In genomic region chr6:44456070-44456965, GRCh38 we compare ENCODE assay signal across 8 cellular contexts.
DNase-seq lines count a peak whose midpoint lies in the region; ATAC-seq, FAIRE-seq and TF ChIP-seq lines count a peak whose summit lies in the region.

No MANE protein-coding gene starts in this region.

- WGBS in body of pancreas, 2 donors, result 25 to 33% methylated on average over 16 of the region's 16 CpGs

- H3K36me3 ChIP-seq in SJSA1 (peaks cover 8% of the 10 kb centered on the region; the same call in 1 of the 2 replicates), body of pancreas (replicated peaks in 1 of 2; ENCODE audit: insufficient read depth in 1 of 2, low read depth in 2 of 2) (no peaks in the 10 kb centered on the region), kidney (ENCODE audit: control insufficient read depth in 1 of 2, insufficient read depth in 2 of 2, low read length in 2 of 2) (no peaks in the 10 kb centered on the region)

- TF ChIP-seq POLR2A in body of pancreas (IDR thresholded peaks at IDR 0.05), result no peak

- peak; percentile 74 for DNase-seq in AG08396 (ENCODE audit: low spot score)
- peak; percentile 45 for DNase-seq in HuH-7 (ENCODE audit: low spot score)
- peak; percentile 53 to 64 for DNase-seq in SJSA1 (ENCODE audit: low read depth in 1 of 2, low spot score in 2 of 2)
- DNase-seq in body of pancreas, result peak; percentile 38 to 48 (median 40)
- DNase-seq in kidney, result no peak
- DNase-seq in stimulated activated CD4-positive, alpha-beta T cell treated with anti-CD3 and anti-CD28 coated beads, TNF-alpha, amount 100 ng/mL, for 48 hours (ENCODE audit: low read depth in 3 of 3), result peak in 2 of 3 donors; percentile 17 to 22

- FAIRE-seq in kidney (lab: Jason Lieb, UNC), result peak; percentile 59

- H3K9me3 ChIP-seq in SJSA1 (replicated peaks) (no peaks in the 10 kb centered on the region), body of pancreas (no peaks in the 10 kb centered on the region), kidney (ENCODE audit: control insufficient read depth in 1 of 2, low read length in 2 of 2) (no peaks in the 10 kb centered on the region)

- H3K4me3 ChIP-seq in SJSA1, result peak overlapping the region; percentile 10
- no peak overlapping the region for H3K4me3 ChIP-seq in body of pancreas
- no peak overlapping the region for H3K4me3 ChIP-seq in kidney (ENCODE audit: low read length in 2 of 2)

- H3K27me3 ChIP-seq in SJSA1 (replicated peaks), result no peaks in the 10 kb centered on the region
- no peaks in the 10 kb centered on the region for H3K27me3 ChIP-seq in body of pancreas

- no peak overlapping the region for H3K9ac ChIP-seq in kidney (ENCODE audit: low read length in 2 of 2)

- ATAC-seq in body of pancreas (peak; percentile 79), GM18868 (IDR thresholded peaks at IDR 0.05; ENCODE audit: unreplicated experiment) (no peak)

- H3K4me1 ChIP-seq in SJSA1 (replicated peaks) (peaks cover 25% of the 10 kb centered on the region), body of pancreas (no peaks in the 10 kb centered on the region), kidney (ENCODE audit: control insufficient read depth in 1 of 2, insufficient read depth in 1 of 2, low read depth in 1 of 2, low read length in 2 of 2) (peaks cover 0 to 2% of the 10 kb centered on the region in 2 donors)

- intact Hi-C loops in body of pancreas (cut with DNase I) (no loop called here), kidney (cut with DNase I) (no loop called here)

- TF ChIP-seq CTCF in GM12801 (IDR thresholded peaks at IDR 0.05; ENCODE audit: extremely low read depth, insufficient read length), result peak; percentile 38
- peak; percentile 65 to 86 (median 80) for TF ChIP-seq CTCF in body of pancreas (IDR thresholded peaks at IDR 0.05)
- peak; percentile 75 for TF ChIP-seq CTCF in kidney (IDR thresholded peaks at IDR 0.05; ENCODE audit: borderline replicate concordance, extremely low read depth, insufficient read depth)

- H3K27ac ChIP-seq in SJSA1, result no peak overlapping the region
- H3K27ac ChIP-seq in body of pancreas, result no peak overlapping the region
- no peak overlapping the region for H3K27ac ChIP-seq in kidney (ENCODE audit: low read depth in 2 of 2, low read length in 2 of 2)
